In the genomic region with DNA sequence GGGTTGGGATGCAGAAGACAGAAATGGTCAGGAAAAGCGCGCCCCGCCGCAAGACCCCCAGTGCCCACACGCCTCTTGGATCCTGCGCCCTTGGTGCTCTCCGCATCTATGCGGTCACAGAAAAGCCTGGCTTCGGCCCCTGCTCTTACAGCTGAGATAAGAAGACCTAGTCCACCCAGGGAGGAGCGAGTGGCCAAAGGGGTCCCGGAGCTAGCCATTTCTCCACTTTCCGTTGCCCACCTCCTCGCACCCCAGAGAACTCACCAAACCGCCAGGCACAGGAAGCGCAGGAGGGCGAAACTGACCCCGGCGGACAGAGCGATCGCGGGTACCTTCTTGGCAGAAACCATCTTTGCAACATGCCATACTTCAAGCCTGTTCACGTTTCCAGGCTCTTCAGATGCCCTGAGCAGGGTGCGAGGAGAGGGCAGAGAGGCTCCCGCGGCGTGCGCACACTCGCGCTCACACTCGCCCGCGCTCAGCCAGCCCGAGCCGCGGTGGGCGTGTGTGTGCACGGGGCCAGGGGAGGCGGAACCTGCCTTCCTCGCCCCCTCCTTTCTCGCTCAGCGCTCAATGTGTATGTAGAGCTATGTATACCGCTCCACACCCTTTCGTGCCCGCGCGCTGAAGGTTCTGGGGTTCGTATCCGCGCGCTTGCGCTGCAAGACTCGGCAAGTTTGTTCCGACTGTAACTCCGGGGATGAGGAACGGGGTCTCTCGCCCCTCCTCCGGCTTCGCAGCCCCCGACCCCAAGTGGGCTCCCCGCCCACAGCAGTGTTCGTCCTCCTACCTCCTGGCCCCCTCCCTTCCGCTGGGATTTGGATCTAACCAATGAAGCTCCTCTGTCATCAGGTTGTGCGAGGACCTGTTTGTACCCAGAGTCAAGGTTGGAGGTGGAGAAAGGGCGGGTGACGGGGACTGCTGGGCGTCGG, we compare ENCODE assay signal across 8 cellular contexts.
A peak's percentile ranks its signal among the peaks of the same experiment; 100 is the strongest.
DNase-seq lines count a peak whose midpoint lies in the region; ATAC-seq lines count a peak whose summit lies in the region.
"Had no signal": no experiment of that assay in that cellular context is flagged by ENCODE, and none has a peak within 500 bp of the region (broad histone marks: within the 10 kb centered on the region; RNA-seq: fewer than 3 reads in every experiment).

TSS of gene GABRA4 (minus strand) at position 507 of the 932 bp plus-strand sequence. CDS start at position 350, 157 bp downstream.

- no peak for DNase-seq in activated naive CD8-positive, alpha-beta T cell treated with anti-CD3 and anti-CD28 coated beads, Interleukin-2, amount 50 U/mL, for 24 hours
- no peak for DNase-seq in iPS DF 6.9 (ENCODE audit: low read depth, low spot score)
- DNase-seq in stimulated activated naive B cell treated with anti-CD40 and anti-IgM and Interleukin-4, amounts not matched to agents 10 μg/mL and 1 μg/mL and 100 μg/mL, for 72 hours, result peak; percentile 3
- DNase-seq in SKM-1 (lab: John Stamatoyannopoulos, UW; ENCODE audit: unreplicated experiment), result no peak
- DNase-seq: KBM-7 had no signal

- no peaks in the 10 kb centered on the region for H3K4me1 ChIP-seq in iPS DF 6.9 (ENCODE audit: control insufficient read depth, insufficient read depth, low read length)

- peaks cover 8% of the 10 kb centered on the region for H3K4me1 Mint-ChIP-seq in activated naive CD8-positive, alpha-beta T cell treated with anti-CD3 and anti-CD28 coated beads, Interleukin-2, amount 50 U/mL, for 24 hours
- peaks cover 3 to 22% of the 10 kb centered on the region in 2 donors for H3K4me1 Mint-ChIP-seq in stimulated activated naive B cell treated with anti-CD40 and anti-IgM and Interleukin-4, amounts not matched to agents 10 μg/mL and 1 μg/mL and 100 μg/mL, for 72 hours

- no peaks in the 10 kb centered on the region for H3K36me3 ChIP-seq in iPS DF 6.9 (ENCODE audit: control insufficient read depth, insufficient read depth, low read length)

- no peaks in the 10 kb centered on the region for H3K36me3 Mint-ChIP-seq in activated naive CD8-positive, alpha-beta T cell treated with anti-CD3 and anti-CD28 coated beads, Interleukin-2, amount 50 U/mL, for 24 hours (ENCODE audit: low read depth)
- H3K36me3 Mint-ChIP-seq in stimulated activated naive B cell treated with anti-CD40 and anti-IgM and Interleukin-4, amounts not matched to agents 10 μg/mL and 1 μg/mL and 100 μg/mL, for 72 hours, result no peaks in the 10 kb centered on the region

- H3K27me3 ChIP-seq in iPS DF 6.9 (ENCODE audit: control insufficient read depth, insufficient read depth, low read length), result peaks cover 18% of the 10 kb centered on the region; the same call in 1 of the 2 replicates

- H3K27ac ChIP-seq in iPS DF 6.9 (ENCODE audit: low read length), result no peak within 1 kb of the TSS

- peak within 1 kb of the TSS; percentile 47; the same call in 1 of the 2 replicates for H3K4me3 ChIP-seq in iPS DF 6.9 (ENCODE audit: low read length)

- H3K4me3 Mint-ChIP-seq in activated naive CD8-positive, alpha-beta T cell treated with anti-CD3 and anti-CD28 coated beads, Interleukin-2, amount 50 U/mL, for 24 hours, result no peak within 1 kb of the TSS
- peak within 1 kb of the TSS; percentile 39 to 65 for H3K4me3 Mint-ChIP-seq in stimulated activated naive B cell treated with anti-CD40 and anti-IgM and Interleukin-4, amounts not matched to agents 10 μg/mL and 1 μg/mL and 100 μg/mL, for 72 hours

- no peaks in the 10 kb centered on the region; the same call in 1 of the 2 replicates for H3K9me3 ChIP-seq in iPS DF 6.9 (ENCODE audit: control insufficient read depth, insufficient read depth, low read length)

- peaks cover 45% of the 10 kb centered on the region for H3K27me3 Mint-ChIP-seq in activated naive CD8-positive, alpha-beta T cell treated with anti-CD3 and anti-CD28 coated beads, Interleukin-2, amount 50 U/mL, for 24 hours
- H3K27me3 Mint-ChIP-seq in stimulated activated naive B cell treated with anti-CD40 and anti-IgM and Interleukin-4, amounts not matched to agents 10 μg/mL and 1 μg/mL and 100 μg/mL, for 72 hours, result peaks cover 33 to 40% of the 10 kb centered on the region in 2 donors

- H3K27ac Mint-ChIP-seq in activated naive CD8-positive, alpha-beta T cell treated with anti-CD3 and anti-CD28 coated beads, Interleukin-2, amount 50 U/mL, for 24 hours, result no peak within 1 kb of the TSS
- peak within 1 kb of the TSS; percentile 14 for H3K27ac Mint-ChIP-seq in stimulated activated naive B cell treated with anti-CD40 and anti-IgM and Interleukin-4, amounts not matched to agents 10 μg/mL and 1 μg/mL and 100 μg/mL, for 72 hours

- ATAC-seq in HG02759 (IDR thresholded peaks at IDR 0.05; ENCODE audit: unreplicated experiment) (peak; percentile 44), HG03520 (IDR thresholded peaks at IDR 0.05; ENCODE audit: unreplicated experiment) (no peak), GM19328 (IDR thresholded peaks at IDR 0.05; ENCODE audit: unreplicated experiment) (no peak)
- peak; percentile 28 for ATAC-seq in activated naive CD8-positive, alpha-beta T cell treated with anti-CD3 and anti-CD28 coated beads, Interleukin-2, amount 50 U/mL, for 24 hours
- ATAC-seq in stimulated activated naive B cell treated with anti-CD40 and anti-IgM and Interleukin-4, amounts not matched to agents 10 μg/mL and 1 μg/mL and 100 μg/mL, for 72 hours (replicated peaks), result peak; percentile 23 to 39

- WGBS in iPS DF 6.9 (ENCODE audit: insufficient coverage, insufficient read length), result no CpG with 5 or more reads among the region's 67 CpGs

- no peaks in the 10 kb centered on the region for H3K9me3 Mint-ChIP-seq in activated naive CD8-positive, alpha-beta T cell treated with anti-CD3 and anti-CD28 coated beads, Interleukin-2, amount 50 U/mL, for 24 hours
- no peaks in the 10 kb centered on the region for H3K9me3 Mint-ChIP-seq in stimulated activated naive B cell treated with anti-CD40 and anti-IgM and Interleukin-4, amounts not matched to agents 10 μg/mL and 1 μg/mL and 100 μg/mL, for 72 hours

Comparison
In these comparisons a context has a peak if more than half of its experiments do, and no peak if none do; other contexts are left out.
1. ATAC-seq: peak in HG02759 (single experiment), activated naive CD8-positive, alpha-beta T cell treated with anti-CD3 and anti-CD28 coated beads, Interleukin-2, amount 50 U/mL, for 24 hours (single experiment) and stimulated activated naive B cell treated with anti-CD40 and anti-IgM and Interleukin-4, amounts not matched to agents 10 μg/mL and 1 μg/mL and 100 μg/mL, for 72 hours (2 of 2); none in HG03520 (single experiment) and GM19328 (single experiment).